Comparison of ENCODE assay signal across 25 cellular contexts in the genomic region with DNA sequence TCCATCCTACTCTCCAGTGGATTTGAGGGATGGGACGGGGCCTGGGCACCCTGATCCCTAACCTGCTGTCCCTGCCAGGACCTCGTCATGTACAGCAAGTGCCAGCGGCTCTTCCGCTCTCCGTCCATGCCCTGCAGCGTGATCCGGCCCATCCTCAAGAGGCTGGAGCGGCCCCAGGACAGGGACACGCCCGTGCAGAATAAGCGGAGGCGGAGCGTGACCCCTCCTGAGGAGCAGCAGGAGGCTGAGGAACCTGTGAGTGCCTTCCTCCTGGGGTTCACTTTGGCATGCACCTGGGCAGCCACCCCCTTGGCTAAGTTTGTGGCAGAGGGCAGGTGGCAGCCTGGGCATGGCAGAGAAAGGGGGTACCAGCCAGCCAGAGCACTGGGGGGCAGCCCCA. TPM values are rescaled to one million over a fixed set of nuclear protein-coding genes. Genes with fewer than 3 reads are reported as not detected.
A peak's percentile ranks its signal among the peaks of the same experiment; 100 is the strongest.
DNase-seq lines count a peak whose midpoint lies in the region; ATAC-seq and TF ChIP-seq lines count a peak whose summit lies in the region.
"Had no signal": no experiment of that assay in that cellular context is flagged by ENCODE, and none has a peak within 500 bp of the region (broad histone marks: within the 10 kb centered on the region; RNA-seq: fewer than 3 reads in every experiment).

No MANE protein-coding gene starts in this region.

- POLR2A ChIA-PET in naive thymus-derived CD4-positive, alpha-beta T cell (lab: Charles Lee), result interaction anchor here (1.0 kb wide), 1 partner anchor 10 kb away, joined by 3 read pairs; no protein-coding TSS in a partner anchor

- peak overlapping the region; percentile 57 to 88 (median 74) for H3K4me2 ChIP-seq in BLaER1 treated with 17β-estradiol and CSF1 and Interleukin-3, amounts not matched to agents 10 nM and 100 nM

- no peak overlapping the region for H3K4me3 ChIP-seq in BLaER1 treated with 17β-estradiol and CSF1 and Interleukin-3, amounts not matched to agents 10 nM and 100 nM
- H3K4me3 ChIP-seq in naive thymus-derived CD4-positive, alpha-beta T cell (ENCODE audit: low read length), result no peak overlapping the region
- H3K4me3 ChIP-seq: tibial nerve had no signal

- 0 out of 22 replicates have a peak overlapping the region, but pooled peaks of 1 of the 11 experiments have one; percentile 4 for H3K9ac ChIP-seq in BLaER1 treated with 17β-estradiol and CSF1 and Interleukin-3, amounts not matched to agents 10 nM and 100 nM

- peaks cover 85% of the 10 kb centered on the region for H3K4me1 Mint-ChIP-seq in central memory CD8-positive, alpha-beta T cell
- H3K4me1 Mint-ChIP-seq in naive thymus-derived CD4-positive, alpha-beta T cell, result peaks cover 51 to 91% (median 67%) of the 10 kb centered on the region in 7 donors

- no peak for ATAC-seq in central memory CD8-positive, alpha-beta T cell (replicated peaks; ENCODE audit: extremely low read depth, poor library complexity, severe bottlenecking)
- no peak for ATAC-seq in naive thymus-derived CD4-positive, alpha-beta T cell
- ATAC-seq: foreskin keratinocyte; SK-N-SH treated with all-trans-retinoic acid at 6 μM for 48 hours; stimulated activated naive CD8-positive, alpha-beta T cell treated with anti-CD3 and anti-CD28 coated beads, Interleukin-15, Interleukin-2, amounts not matched to agents 100 U/mL and 50 U/mL, for 24 hours had no signal

- peaks cover 0 to 20% (median 0%) of the 10 kb centered on the region in 11 experiments; a peak in 4 of 22 replicates for H4K20me1 ChIP-seq in BLaER1 treated with 17β-estradiol and CSF1 and Interleukin-3, amounts not matched to agents 10 nM and 100 nM

- DNase-seq in central memory CD8-positive, alpha-beta T cell (ENCODE audit: low spot score in 2 of 2), result no peak
- no peak for DNase-seq in naive thymus-derived CD4-positive, alpha-beta T cell
- DNase-seq in GM20000 (ENCODE audit: low spot score) (no peak), cerebellar cortex (ENCODE audit: low spot score) (no peak), 8988T (no peak)
- DNase-seq: activated B cell treated with CpG ODN at 0.5 μM for 24 hours; brain microvascular endothelial cell; foreskin keratinocyte; H9; hypothalamus; islet precursor cell; Kasumi-1; NCI-H1092 treated with DMSO at 0.1 percent for 48 hours; NCI-H510A treated with DMSO at 0.1 percent for 48 hours; stimulated activated CD4-positive, alpha-beta T cell treated with anti-CD3 and anti-CD28 coated beads, Interleukin-2, amount 100 ng/mL, for 24 hours; stimulated activated naive CD8-positive, alpha-beta T cell treated with anti-CD3 and anti-CD28 coated beads, Interleukin-15, Interleukin-2, amounts not matched to agents 100 U/mL and 50 U/mL, for 24 hours; T-helper 9 cell had no signal

- H3K4me1 ChIP-seq in BLaER1 treated with 17β-estradiol and CSF1 and Interleukin-3, amounts not matched to agents 10 nM and 100 nM, result peaks cover 74 to 100% (median 93%) of the 10 kb centered on the region in 10 experiments
- peaks cover 42 to 45% of the 10 kb centered on the region in 2 donors for H3K4me1 ChIP-seq in naive thymus-derived CD4-positive, alpha-beta T cell (ENCODE audit: control insufficient read depth in 2 of 2, insufficient read depth in 2 of 2, low read length in 2 of 2)

- H3K4me3 Mint-ChIP-seq in central memory CD8-positive, alpha-beta T cell, result peak overlapping the region; percentile 27
- peak overlapping the region in 1 of 10 donors; percentile 46 for H3K4me3 Mint-ChIP-seq in naive thymus-derived CD4-positive, alpha-beta T cell
- H3K4me3 Mint-ChIP-seq: activated B cell treated with CpG ODN at 0.5 μM for 24 hours; dendritic cell treated with granulocyte-macrophage colony-stimulating factor and Interleukin-4, amounts not matched to agents 40 ng/mL and 50 ng/mL, for 4 days; H9; memory B cell had no signal

- intact Hi-C loops in naive thymus-derived CD4-positive, alpha-beta T cell (cut with micrococcal nuclease), result no loop called here

- no peaks in the 10 kb centered on the region for H3K27me3 Mint-ChIP-seq in central memory CD8-positive, alpha-beta T cell
- no peaks in the 10 kb centered on the region for H3K27me3 Mint-ChIP-seq in naive thymus-derived CD4-positive, alpha-beta T cell
- H3K27me3 Mint-ChIP-seq: activated B cell treated with CpG ODN at 0.5 μM for 24 hours; dendritic cell treated with granulocyte-macrophage colony-stimulating factor and Interleukin-4, amounts not matched to agents 40 ng/mL and 50 ng/mL, for 4 days; memory B cell had no signal

- CTCF ChIA-PET in naive thymus-derived CD4-positive, alpha-beta T cell (lab: Charles Lee), result interaction anchor here (4.7 kb wide), 1 partner anchor 11 kb away, joined by 45 read pairs; no protein-coding TSS in a partner anchor

- 0 out of 2 replicates have a peak overlapping the region, but pooled peaks have one; percentile 4 for H3K27ac ChIP-seq in 22Rv1
- peak overlapping the region in 4 of 11 experiments; percentile 32 to 55 (median 46); a peak in 7 of 22 replicates for H3K27ac ChIP-seq in BLaER1 treated with 17β-estradiol and CSF1 and Interleukin-3, amounts not matched to agents 10 nM and 100 nM
- peak overlapping the region; percentile 78 for H3K27ac ChIP-seq in naive thymus-derived CD4-positive, alpha-beta T cell (ENCODE audit: low read depth, low read length)
- H3K27ac ChIP-seq: brain microvascular endothelial cell, epithelial cell of prostate, foreskin keratinocyte had no signal

- no peaks in the 10 kb centered on the region for H3K9me3 ChIP-seq in BLaER1 treated with 17β-estradiol and CSF1 and Interleukin-3, amounts not matched to agents 10 nM and 100 nM (replicated peaks in 1 of 11)
- no peaks in the 10 kb centered on the region for H3K9me3 ChIP-seq in naive thymus-derived CD4-positive, alpha-beta T cell (ENCODE audit: control insufficient read depth in 2 of 3, low read length in 3 of 3)
- H3K9me3 ChIP-seq: tibial nerve had no signal

- H3K9me3 Mint-ChIP-seq in central memory CD8-positive, alpha-beta T cell, result no peaks in the 10 kb centered on the region
- H3K9me3 Mint-ChIP-seq in naive thymus-derived CD4-positive, alpha-beta T cell, result no peaks in the 10 kb centered on the region
- H3K9me3 Mint-ChIP-seq: activated B cell treated with CpG ODN at 0.5 μM for 24 hours; activated T-helper 2 cell treated with anti-CD3 and anti-CD28 coated beads, Interferon-gamma antibody, Interleukin-2, Interleukin-4, amounts not matched to agents 10 μg/mL and 5 μg/mL and 100 μg/mL, durations not matched to agents 14 hours and 24 hours and 36 hours; dendritic cell treated with granulocyte-macrophage colony-stimulating factor and Interleukin-4, amounts not matched to agents 40 ng/mL and 50 ng/mL, for 4 days; H9; memory B cell had no signal

- TF ChIP-seq CTCF in 22Rv1 (IDR thresholded peaks at IDR 0.05) (no peak), GM20000 (IDR thresholded peaks at IDR 0.05; ENCODE audit: extremely low read depth, missing control alignments) (no peak)

- H3K27me3 ChIP-seq in BLaER1 treated with 17β-estradiol and CSF1 and Interleukin-3, amounts not matched to agents 10 nM and 100 nM, result no peaks in the 10 kb centered on the region
- no peaks in the 10 kb centered on the region for H3K27me3 ChIP-seq in naive thymus-derived CD4-positive, alpha-beta T cell (ENCODE audit: control insufficient read depth in 2 of 2, insufficient read depth in 2 of 2, low read length in 2 of 2)
- H3K27me3 ChIP-seq: brain microvascular endothelial cell, foreskin keratinocyte, tibial nerve had no signal

- H3K36me3 ChIP-seq in BLaER1 treated with 17β-estradiol and CSF1 and Interleukin-3, amounts not matched to agents 10 nM and 100 nM, result peaks cover 56 to 94% (median 77%) of the 10 kb centered on the region in 11 experiments
- H3K36me3 ChIP-seq in naive thymus-derived CD4-positive, alpha-beta T cell (ENCODE audit: control insufficient read depth in 2 of 3, insufficient read depth in 3 of 3, low read length in 3 of 3), result peaks cover 36 to 73% (median 43%) of the 10 kb centered on the region in 3 experiments

- H3K36me3 Mint-ChIP-seq in central memory CD8-positive, alpha-beta T cell (ENCODE audit: insufficient read depth), result peaks cover 73% of the 10 kb centered on the region
- H3K36me3 Mint-ChIP-seq in naive thymus-derived CD4-positive, alpha-beta T cell, result peaks cover 19 to 76% (median 57%) of the 10 kb centered on the region in 5 donors

- H3K27ac Mint-ChIP-seq in central memory CD8-positive, alpha-beta T cell (ENCODE audit: low read depth), result peak overlapping the region; percentile 70
- peak overlapping the region in 7 of 9 donors; percentile 91 to 100 (median 97) for H3K27ac Mint-ChIP-seq in naive thymus-derived CD4-positive, alpha-beta T cell
- H3K27ac Mint-ChIP-seq: activated T-helper 2 cell treated with anti-CD3 and anti-CD28 coated beads, Interferon-gamma antibody, Interleukin-2, Interleukin-4, amounts not matched to agents 10 μg/mL and 5 μg/mL and 100 μg/mL, durations not matched to agents 14 hours and 24 hours and 36 hours; H9 had no signal

RNA-seq across cellular contexts. Expression of a gene that starts 5.7 kb away (rescaled TPM):
- 100 to 1,000 TPM; 166 to 392 (median 281) TPM for total RNA-seq in naive thymus-derived CD4-positive, alpha-beta T cell
- polyA plus RNA-seq in naive thymus-derived CD4-positive, alpha-beta T cell, result 10 to 100 TPM; 37.0 to 45.7 TPM

RNA-seq across cellular contexts. Expression of a gene that starts 15.3 kb away (rescaled TPM):
- total RNA-seq in naive thymus-derived CD4-positive, alpha-beta T cell, result 10 to 100 TPM; 35.3 to 73.6 (median 50.0) TPM
- 1 to 10 TPM; 1.3 to 1.8 TPM for polyA plus RNA-seq in naive thymus-derived CD4-positive, alpha-beta T cell

RNA-seq across cellular contexts. Expression of a gene that starts 18.5 kb away (rescaled TPM):
- 10 to 100 TPM in 4 of 5 experiments, 1 to 10 TPM in 1; 7.9 to 14.0 (median 10.8) TPM for total RNA-seq in naive thymus-derived CD4-positive, alpha-beta T cell
- 10 to 100 TPM; 19.8 to 25.9 TPM for polyA plus RNA-seq in naive thymus-derived CD4-positive, alpha-beta T cell

RNA-seq across cellular contexts. Expression of a gene that starts 20.6 kb away (rescaled TPM):
- under 1 TPM in 3 of 5 experiments, not detected in 2; 0.24 to 0.32 (median 0.29) TPM for total RNA-seq in naive thymus-derived CD4-positive, alpha-beta T cell
- polyA plus RNA-seq in naive thymus-derived CD4-positive, alpha-beta T cell, result not detected
- total RNA-seq: activated B cell treated with CpG ODN at 0.5 μM for 24 hours; activated T-helper 2 cell treated with anti-CD3 and anti-CD28 coated beads, Interferon-gamma antibody, Interleukin-2, Interleukin-4, amounts not matched to agents 10 μg/mL and 5 μg/mL and 100 μg/mL, durations not matched to agents 14 hours and 24 hours and 36 hours had no signal

RNA-seq across cellular contexts. Expression of a gene that starts 34.3 kb away (rescaled TPM):
- total RNA-seq in naive thymus-derived CD4-positive, alpha-beta T cell, result 10 to 100 TPM; 14.0 to 27.4 (median 18.4) TPM
- polyA plus RNA-seq in naive thymus-derived CD4-positive, alpha-beta T cell, result 10 to 100 TPM; 20.7 to 21.7 TPM
